Comparison of ENCODE assay signal across 26 cellular contexts in genomic region chr5:158755971-158756370, GRCh38.
DNase-seq lines count a peak whose midpoint lies in the region; ATAC-seq and TF ChIP-seq lines count a peak whose summit lies in the region.
"Had no signal": no experiment of that assay in that cellular context is flagged by ENCODE, and none has a peak within 500 bp of the region (broad histone marks: within the 10 kb centered on the region; RNA-seq: fewer than 3 reads in every experiment).

No MANE protein-coding gene starts in this region.

- in situ Hi-C loops in astrocyte of the spinal cord (cut with HindIII; ENCODE audit: low sequenced_read_pairs), result no loop called here

- no peak overlapping the region for H4K91ac ChIP-seq in mesenchymal stem cell (ENCODE audit: low read length)

- H3K9me3 Mint-ChIP-seq in activated CD8-positive, alpha-beta T cell treated with anti-CD3 and anti-CD28 coated beads, Interleukin-2, amount 10 ng/mL, durations not matched to agents 7 days and 5 days (ENCODE audit: insufficient read depth), result no peaks in the 10 kb centered on the region
- H3K9me3 Mint-ChIP-seq: activated naive CD4-positive, alpha-beta T cell treated with anti-CD3 and anti-CD28 coated beads, Interleukin-2, amount 10 ng/mL, durations not matched to agents 7 days and 5 days; activated T-cell treated with anti-CD3 and anti-CD28 coated beads, Interleukin-2, amount 50 U/mL, for 24 hours; CD8-positive, alpha-beta memory T cell; central memory CD8-positive, alpha-beta T cell; H9; mesothelial cell of epicardium; naive thymus-derived CD8-positive, alpha-beta T cell; T-helper 1 cell treated with Interleukin-12 subunit alpha and Interleukin-12 subunit beta and Interleukin-4 antibody, amounts not matched to agents 30 μg/mL and 1 μg/mL, for 36 hours had no signal

- no peak overlapping the region for H2BK12ac ChIP-seq in mesenchymal stem cell (ENCODE audit: low read length in 2 of 2)

- TF ChIP-seq CTCF in astrocyte of the spinal cord (IDR thresholded peaks at IDR 0.05; ENCODE audit: low read depth, low read length) (no peak), uterus (IDR thresholded peaks at IDR 0.05) (no peak), foreskin keratinocyte (conservative IDR thresholded peaks at IDR 0.05) (no peak)

- ATAC-seq in HG03521 (IDR thresholded peaks at IDR 0.05; ENCODE audit: unreplicated experiment) (no peak), foreskin keratinocyte (no peak)
- no peak for ATAC-seq in activated CD8-positive, alpha-beta T cell treated with anti-CD3 and anti-CD28 coated beads, Interleukin-2, amount 10 ng/mL, durations not matched to agents 7 days and 5 days
- ATAC-seq: activated CD4-positive, alpha-beta T cell treated with anti-CD3 and anti-CD28 coated beads for 36 hours; gastrocnemius medialis; left lung; naive thymus-derived CD8-positive, alpha-beta T cell; pancreas had no signal

- H3K27ac ChIP-seq in Karpas-422 (ENCODE audit: low read length), result peak overlapping the region; percentile 80; the same call in 1 of the 2 replicates
- no peak overlapping the region for H3K27ac ChIP-seq in mesenchymal stem cell (ENCODE audit: low read length, poor library complexity, severe bottlenecking)
- H3K27ac ChIP-seq in uterus, result peak overlapping the region; percentile 43 to 44
- no peak overlapping the region for H3K27ac ChIP-seq in foreskin keratinocyte
- H3K27ac ChIP-seq: gastrocnemius medialis, left lung, pancreas had no signal

- H3K36me3 ChIP-seq in Karpas-422 (ENCODE audit: insufficient read depth, low read length) (no peaks in the 10 kb centered on the region), mesenchymal stem cell (ENCODE audit: control insufficient read depth in 1 of 2, insufficient read depth in 2 of 2, low read depth in 1 of 2, low read length in 2 of 2) (peaks cover 0 to 2% of the 10 kb centered on the region in 2 experiments), uterus (no peaks in the 10 kb centered on the region)
- H3K36me3 ChIP-seq: gastrocnemius medialis, left lung, pancreas had no signal

- CTCF ChIA-PET in activated CD8-positive, alpha-beta T cell treated with anti-CD3 and anti-CD28 coated beads, Interleukin-2, amount 10 ng/mL, durations not matched to agents 7 days and 5 days (lab: Charles Lee), result interaction anchor here (0.9 kb wide), 1 partner anchor 60 kb away, joined by 3 read pairs; no protein-coding TSS in a partner anchor

- H3K79me1 ChIP-seq in mesenchymal stem cell (replicated peaks; ENCODE audit: low read length, poor library complexity, severe bottlenecking), result no peaks in the 10 kb centered on the region

- no peak overlapping the region for H3K4ac ChIP-seq in mesenchymal stem cell (ENCODE audit: low read depth in 1 of 2, low read length in 2 of 2)

- H2BK5ac ChIP-seq in mesenchymal stem cell (ENCODE audit: low read depth, low read length, poor library complexity, severe bottlenecking), result no peak overlapping the region

- no peak overlapping the region for H3K4me3 Mint-ChIP-seq in activated CD8-positive, alpha-beta T cell treated with anti-CD3 and anti-CD28 coated beads, Interleukin-2, amount 10 ng/mL, durations not matched to agents 7 days and 5 days
- H3K4me3 Mint-ChIP-seq: activated CD4-positive, alpha-beta T cell treated with anti-CD3 and anti-CD28 coated beads for 36 hours; activated naive CD4-positive, alpha-beta T cell treated with anti-CD3 and anti-CD28 coated beads, Interleukin-2, amount 10 ng/mL, durations not matched to agents 7 days and 5 days; activated T-cell treated with anti-CD3 and anti-CD28 coated beads, Interleukin-2, amount 50 U/mL, for 24 hours; CD8-positive, alpha-beta memory T cell; central memory CD8-positive, alpha-beta T cell; H9; mesothelial cell of epicardium; naive thymus-derived CD8-positive, alpha-beta T cell; T-helper 1 cell treated with Interleukin-12 subunit alpha and Interleukin-12 subunit beta and Interleukin-4 antibody, amounts not matched to agents 30 μg/mL and 1 μg/mL, for 36 hours had no signal

- peak overlapping the region in 1 of 2 experiments; percentile 23 for H3K18ac ChIP-seq in mesenchymal stem cell (ENCODE audit: low read depth in 1 of 2, low read length in 2 of 2)

- H3K23ac ChIP-seq in mesenchymal stem cell (ENCODE audit: low read length in 2 of 2), result no peak overlapping the region

- H3K4me1 ChIP-seq in Karpas-422 (ENCODE audit: low read length), result peaks cover 94% of the 10 kb centered on the region
- H3K4me1 ChIP-seq in mesenchymal stem cell (ENCODE audit: control insufficient read depth, insufficient read depth, low read depth, low read length), result no peaks in the 10 kb centered on the region
- H3K4me1 ChIP-seq in uterus, result no peaks in the 10 kb centered on the region
- H3K4me1 ChIP-seq in foreskin keratinocyte, result no peaks in the 10 kb centered on the region
- H3K4me1 ChIP-seq: left lung, pancreas had no signal

- no peak overlapping the region for H3K27ac Mint-ChIP-seq in activated CD8-positive, alpha-beta T cell treated with anti-CD3 and anti-CD28 coated beads, Interleukin-2, amount 10 ng/mL, durations not matched to agents 7 days and 5 days
- H3K27ac Mint-ChIP-seq: activated CD4-positive, alpha-beta T cell treated with anti-CD3 and anti-CD28 coated beads for 36 hours; activated naive CD4-positive, alpha-beta T cell treated with anti-CD3 and anti-CD28 coated beads, Interleukin-2, amount 10 ng/mL, durations not matched to agents 7 days and 5 days; activated T-cell treated with anti-CD3 and anti-CD28 coated beads, Interleukin-2, amount 50 U/mL, for 24 hours; CD8-positive, alpha-beta memory T cell; H9; mesothelial cell of epicardium; naive thymus-derived CD8-positive, alpha-beta T cell; T-helper 1 cell treated with Interleukin-12 subunit alpha and Interleukin-12 subunit beta and Interleukin-4 antibody, amounts not matched to agents 30 μg/mL and 1 μg/mL, for 36 hours had no signal

- no peak overlapping the region for H2BK15ac ChIP-seq in mesenchymal stem cell (ENCODE audit: low read depth, poor library complexity, severe bottlenecking)

- no peaks in the 10 kb centered on the region for H3K9me2 ChIP-seq in Karpas-422 (replicated peaks; ENCODE audit: insufficient read depth, low read length)

- H2BK120ac ChIP-seq in mesenchymal stem cell (ENCODE audit: low read depth, low read length), result no peak overlapping the region

- TF ChIP-seq POLR2A in uterus (IDR thresholded peaks at IDR 0.05), result no peak

- intact Hi-C loops in uterus (cut with DNase I; ENCODE audit: low total_unique reads), result no loop called here

- no peak overlapping the region for H3K14ac ChIP-seq in mesenchymal stem cell (ENCODE audit: low read length in 2 of 2)

- 51% methylated on average over 2 of the region's 2 CpGs for WGBS in mesenchymal stem cell

- no peaks in the 10 kb centered on the region for H4K20me1 ChIP-seq in Karpas-422 (ENCODE audit: insufficient read depth, low read depth, low read length)

- no peaks in the 10 kb centered on the region for H3K4me1 Mint-ChIP-seq in activated CD8-positive, alpha-beta T cell treated with anti-CD3 and anti-CD28 coated beads, Interleukin-2, amount 10 ng/mL, durations not matched to agents 7 days and 5 days (ENCODE audit: low read depth)
- H3K4me1 Mint-ChIP-seq: activated CD4-positive, alpha-beta T cell treated with anti-CD3 and anti-CD28 coated beads for 36 hours; activated naive CD4-positive, alpha-beta T cell treated with anti-CD3 and anti-CD28 coated beads, Interleukin-2, amount 10 ng/mL, durations not matched to agents 7 days and 5 days; CD8-positive, alpha-beta memory T cell; central memory CD8-positive, alpha-beta T cell; H9 had no signal

- H3K36me3 Mint-ChIP-seq in activated CD8-positive, alpha-beta T cell treated with anti-CD3 and anti-CD28 coated beads, Interleukin-2, amount 10 ng/mL, durations not matched to agents 7 days and 5 days (ENCODE audit: low read depth), result peaks cover 2% of the 10 kb centered on the region
- H3K36me3 Mint-ChIP-seq: activated naive CD4-positive, alpha-beta T cell treated with anti-CD3 and anti-CD28 coated beads, Interleukin-2, amount 10 ng/mL, durations not matched to agents 7 days and 5 days; mesothelial cell of epicardium; naive thymus-derived CD8-positive, alpha-beta T cell had no signal

- H3K4me2 ChIP-seq in Karpas-422 (ENCODE audit: low read depth, low read length, poor library complexity, severe bottlenecking), result peak overlapping the region; percentile 10
- H3K4me2 ChIP-seq in mesenchymal stem cell (ENCODE audit: low read length, poor library complexity, severe bottlenecking), result no peak overlapping the region

- POLR2A ChIA-PET in activated CD8-positive, alpha-beta T cell treated with anti-CD3 and anti-CD28 coated beads, Interleukin-2, amount 10 ng/mL, durations not matched to agents 7 days and 5 days (lab: Charles Lee), result no interaction called here

- H3K27me3 Mint-ChIP-seq in activated CD8-positive, alpha-beta T cell treated with anti-CD3 and anti-CD28 coated beads, Interleukin-2, amount 10 ng/mL, durations not matched to agents 7 days and 5 days (ENCODE audit: low read depth), result peaks cover 2% of the 10 kb centered on the region

- H3K4me3 ChIP-seq in Karpas-422 (ENCODE audit: low read length) (no peak overlapping the region), astrocyte of the spinal cord (ENCODE audit: low read depth, low read length) (no peak overlapping the region), mesenchymal stem cell (ENCODE audit: insufficient read depth in 1 of 2, low read depth in 1 of 2, low read length in 2 of 2) (no peak overlapping the region), uterus (no peak overlapping the region)
- H3K4me3 ChIP-seq: gastrocnemius medialis, left lung, pancreas had no signal

- H3K9me3 ChIP-seq in Karpas-422 (ENCODE audit: low read length), result no peaks in the 10 kb centered on the region
- no peaks in the 10 kb centered on the region for H3K9me3 ChIP-seq in mesenchymal stem cell (ENCODE audit: control insufficient read depth, low read length)
- H3K9me3 ChIP-seq in uterus, result no peaks in the 10 kb centered on the region
- H3K9me3 ChIP-seq: gastrocnemius medialis, left lung, pancreas had no signal

- no peak overlapping the region for H2AK5ac ChIP-seq in mesenchymal stem cell (ENCODE audit: low read length, severe bottlenecking)

- H2AFZ ChIP-seq in Karpas-422 (ENCODE audit: low read length) (no peak overlapping the region), mesenchymal stem cell (ENCODE audit: low read depth, low read length) (no peak overlapping the region)

- no peak overlapping the region for H3K9ac ChIP-seq in Karpas-422 (ENCODE audit: low read length)
- peak overlapping the region; percentile 44 for H3K9ac ChIP-seq in mesenchymal stem cell (ENCODE audit: low read length)

- no peak overlapping the region for H4K8ac ChIP-seq in mesenchymal stem cell (ENCODE audit: low read length)

- DNase-seq in Karpas-422 (no peak), astrocyte of the spinal cord (ENCODE audit: low read depth, low spot score) (peak; percentile 11), mesenchymal stem cell (no peak), uterus (no peak), NCI-H345 (lab: John Stamatoyannopoulos, UW) (no peak), foreskin keratinocyte (no peak)
- no peak for DNase-seq in activated CD8-positive, alpha-beta T cell treated with anti-CD3 and anti-CD28 coated beads, Interleukin-2, amount 10 ng/mL, durations not matched to agents 7 days and 5 days
- DNase-seq: activated CD4-positive, alpha-beta T cell treated with anti-CD3 and anti-CD28 coated beads for 36 hours; activated naive CD4-positive, alpha-beta T cell treated with anti-CD3 and anti-CD28 coated beads, Interleukin-2, amount 10 ng/mL, durations not matched to agents 7 days and 5 days; activated T-cell treated with anti-CD3 and anti-CD28 coated beads, Interleukin-2, amount 50 U/mL, for 24 hours; amygdala; CD8-positive, alpha-beta memory T cell; gastrocnemius medialis; H9; hypothalamus; KG1; left lung; naive thymus-derived CD8-positive, alpha-beta T cell; pancreas; RPMI8226; stimulated activated CD4-positive, alpha-beta T cell treated with anti-CD3 and anti-CD28 coated beads, Interleukin-4, amount 100 ng/mL, for 24 hours; stimulated activated naive CD4-positive, alpha-beta T cell had no signal

- H3K79me2 ChIP-seq in Karpas-422 (ENCODE audit: low read length), result peaks cover 86% of the 10 kb centered on the region

- no peaks in the 10 kb centered on the region for H3K27me3 ChIP-seq in Karpas-422 (ENCODE audit: low read length)
- H3K27me3 ChIP-seq in mesenchymal stem cell (ENCODE audit: control insufficient read depth in 1 of 2, insufficient read depth in 1 of 2, low read length in 2 of 2), result no peaks in the 10 kb centered on the region
- no peaks in the 10 kb centered on the region for H3K27me3 ChIP-seq in uterus
- H3K27me3 ChIP-seq in foreskin keratinocyte, result no peaks in the 10 kb centered on the region
- H3K27me3 ChIP-seq: gastrocnemius medialis, left lung, pancreas had no signal

Comparison
In these comparisons a context has a peak if more than half of its experiments do, and no peak if none do; other contexts are left out.
1. H3K27ac ChIP-seq: peak in Karpas-422 (single experiment) and uterus (2 of 2); none in mesenchymal stem cell (single experiment) and foreskin keratinocyte (single experiment).